28 cellular contexts compared by ENCODE assay signal in the genomic region with DNA sequence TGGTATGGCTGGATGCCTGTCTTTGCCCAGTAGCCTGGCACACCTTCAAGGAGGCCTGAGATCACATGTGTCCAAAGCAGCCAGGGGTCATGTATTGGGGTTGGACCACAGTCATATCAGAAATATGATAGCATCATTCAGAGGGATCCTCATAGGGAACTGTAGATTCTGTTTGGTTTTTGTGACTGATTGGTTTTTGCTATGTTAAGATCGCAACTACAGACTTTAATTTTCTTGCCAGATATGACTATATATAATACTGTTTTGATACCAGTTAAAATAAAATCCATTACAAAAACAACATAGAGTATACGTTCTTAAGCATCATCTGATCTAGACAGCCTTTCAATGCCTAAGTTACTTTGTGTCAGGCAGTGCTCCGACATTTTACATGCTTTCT.
"Had no signal": no experiment of that assay in that cellular context is flagged by ENCODE, and none has a peak within 500 bp of the region (broad histone marks: within the 10 kb centered on the region; RNA-seq: fewer than 3 reads in every experiment).

No MANE protein-coding gene starts in this region.

- H3K9me3 Mint-ChIP-seq: endodermal cell; natural killer cell treated with Interleukin-12 subunit alpha and Interleukin-12 subunit beta and Interleukin-15 and Interleukin-18, amount 100 ng/mL, for 72 hours; neural crest cell had no signal

- H3K36me3 Mint-ChIP-seq: mesothelial cell of epicardium, type B pancreatic cell had no signal

- H3K79me2 ChIP-seq: hepatocyte, parathyroid adenoma had no signal

- H3K27ac ChIP-seq: epithelial cell of prostate, esophagus muscularis mucosa, foreskin keratinocyte, gastroesophageal sphincter, heart left ventricle, hepatocyte, parathyroid adenoma, right lobe of liver, testis, tibial artery had no signal

- H3K4me3 ChIP-seq: esophagus muscularis mucosa, gastroesophageal sphincter, heart left ventricle, hepatocyte, mucosa of descending colon, right lobe of liver, testis, tibial artery had no signal

- H3K27me3 ChIP-seq: hepatocyte, right lobe of liver, testis had no signal

- H3K9ac ChIP-seq: parathyroid adenoma had no signal

- ATAC-seq: foreskin keratinocyte, gastroesophageal sphincter, heart left ventricle, left lobe of liver, mucosa of descending colon, right lobe of liver had no signal

- H3K9me3 ChIP-seq: mucosa of descending colon, right lobe of liver, testis, tibial artery had no signal

- H2AFZ ChIP-seq: hepatocyte, parathyroid adenoma had no signal

- H3K27me3 Mint-ChIP-seq: progenitor cell of endocrine pancreas, type B pancreatic cell had no signal

- H3K27ac Mint-ChIP-seq: dendritic cell treated with granulocyte-macrophage colony-stimulating factor and Interleukin-4, amounts not matched to agents 40 ng/mL and 50 ng/mL, for 4 days; endodermal cell; mesothelial cell of epicardium; naive B cell; natural killer cell treated with Interleukin-12 subunit alpha and Interleukin-12 subunit beta and Interleukin-15 and Interleukin-18, amount 100 ng/mL, for 72 hours; progenitor cell of endocrine pancreas; type B pancreatic cell had no signal

- FAIRE-seq: kidney, small intestine had no signal

- H3K4me1 Mint-ChIP-seq: endodermal cell, mesothelial cell of epicardium, naive B cell, neural crest cell had no signal

- H3K4me3 Mint-ChIP-seq: dendritic cell treated with granulocyte-macrophage colony-stimulating factor and Interleukin-4, amounts not matched to agents 40 ng/mL and 50 ng/mL, for 4 days; endodermal cell; mesothelial cell of epicardium; naive B cell; natural killer cell treated with Interleukin-12 subunit alpha and Interleukin-12 subunit beta and Interleukin-15 and Interleukin-18, amount 100 ng/mL, for 72 hours; neural crest cell; type B pancreatic cell had no signal

- H3K4me2 ChIP-seq: hepatocyte had no signal

- H3K36me3 ChIP-seq: esophagus muscularis mucosa, gastroesophageal sphincter, heart left ventricle, right lobe of liver, tibial artery had no signal

- DNase-seq: effector CD8-positive, alpha-beta T cell; endodermal cell; foreskin keratinocyte; heart left ventricle; kidney; mesenchymal stem cell; mucosa of descending colon; naive B cell; right lobe of liver; stimulated activated CD4-positive, alpha-beta T cell treated with anti-CD3 and anti-CD28 coated beads, Interleukin-15, amount 100 ng/mL, for 24 hours; stimulated activated CD4-positive, alpha-beta T cell treated with anti-CD3 and anti-CD28 coated beads, Interleukin-2, amount 100 ng/mL, for 48 hours; stimulated activated naive CD4-positive, alpha-beta T cell treated with Interleukin-2 at 50 U/mL for 16 hours; substantia nigra; testis; tibial artery had no signal

- H3K4me1 ChIP-seq: esophagus muscularis mucosa, foreskin keratinocyte, gastroesophageal sphincter, heart left ventricle, parathyroid adenoma, right lobe of liver, testis, tibial artery had no signal
